In genomic region chr19:30968841-30969399, GRCh38 we compare ENCODE assay signal across 33 cellular contexts.
"Had no signal": no experiment of that assay in that cellular context is flagged by ENCODE, and none has a peak within 500 bp of the region (broad histone marks: within the 10 kb centered on the region; RNA-seq: fewer than 3 reads in every experiment).

No MANE protein-coding gene starts in this region.

- H3K4me1 ChIP-seq: adrenal gland, body of pancreas, breast epithelium had no signal

- H3K9me3 ChIP-seq: adrenal gland, body of pancreas, breast epithelium had no signal

- H3K4me3 ChIP-seq: adrenal gland, body of pancreas, breast epithelium had no signal

- DNase-seq: activated B cell treated with CpG ODN at 0.5 μM for 24 hours; activated CD4-positive, alpha-beta memory T cell treated with anti-CD3 and anti-CD28 coated beads for 36 hours; activated CD4-positive, alpha-beta T cell treated with anti-CD3 and anti-CD28 coated beads for 4 hours; activated CD4-positive, alpha-beta T cell treated with anti-CD3 and anti-CD28 coated beads, Interleukin-2, amount 10 ng/mL, durations not matched to agents 24 days and 14 days; activated CD4-positive, alpha-beta T cell treated with anti-CD3 and anti-CD28 coated beads, Interleukin-2, amount 50 U/mL, for 1 hour; activated CD4-positive, alpha-beta T cell treated with anti-CD3 and anti-CD28 coated beads, Interleukin-2, amount 50 U/mL, for 4 hours; activated CD4-positive, CD25-positive, alpha-beta regulatory T cell treated with anti-CD3 and anti-CD28 coated beads, Interleukin-2, amount 50 U/mL, for 72 hours; activated CD8-positive, alpha-beta memory T cell treated with anti-CD3 and anti-CD28 coated beads, Interleukin-2, amount 50 U/mL, for 4 hours; activated CD8-positive, alpha-beta T cell treated with anti-CD3 and anti-CD28 coated beads for 36 hours; activated effector memory CD4-positive, alpha-beta T cell treated with anti-CD3 and anti-CD28 coated beads, Interleukin-2, amount 50 U/mL, for 16 hours; activated gamma-delta T cell treated with Interleukin-2 at 50 U/mL for 16 hours; activated naive CD4-positive, alpha-beta T cell; activated naive CD4-positive, alpha-beta T cell treated with anti-CD3 and anti-CD28 coated beads for 36 hours; activated naive CD4-positive, alpha-beta T cell treated with anti-CD3 and anti-CD28 coated beads, Interleukin-2, amount 50 U/mL, for 16 hours; activated naive CD8-positive, alpha-beta T cell treated with anti-CD3 and anti-CD28 coated beads for 36 hours; activated T-cell treated with anti-CD3 and anti-CD28 coated beads for 4 hours; activated T-cell treated with anti-CD3 and anti-CD28 coated beads, Interleukin-2, amount 50 U/mL, for 1 hour; activated T-cell treated with anti-CD3 and anti-CD28 coated beads, Interleukin-2, amount 50 U/mL, for 4 hours; activated T-cell treated with anti-CD3 and anti-CD28 coated beads, Interleukin-2, amount 50 U/mL, for 72 hours; amniotic stem cell; aorta; body of pancreas; brain microvascular endothelial cell; central memory CD4-positive, alpha-beta T cell; T-helper 1 cell; T-helper 2 cell; T-helper 9 cell had no signal

- ATAC-seq: activated CD8-positive, alpha-beta T cell treated with anti-CD3 and anti-CD28 coated beads for 36 hours; activated naive CD4-positive, alpha-beta T cell treated with anti-CD3 and anti-CD28 coated beads, Interleukin-2, amount 50 U/mL, for 72 hours; activated T-cell treated with anti-CD3 and anti-CD28 coated beads, Interleukin-2, amount 50 U/mL, for 4 hours; activated T-cell treated with anti-CD3 and anti-CD28 coated beads, Interleukin-2, amount 50 U/mL, for 72 hours; activated T-helper 17 cell treated with anti-CD3 and anti-CD28 coated beads, Interleukin-2, amount 50 U/mL, for 72 hours; body of pancreas had no signal

- FAIRE-seq: astrocyte, TTC549 had no signal

- H3K36me3 ChIP-seq: adrenal gland, brain microvascular endothelial cell, breast epithelium had no signal
